In genomic region chr10:62890395-62890794, GRCh38 we compare ENCODE assay signal across 25 cellular contexts.
"Had no signal": no experiment of that assay in that cellular context is flagged by ENCODE, and none has a peak within 500 bp of the region (broad histone marks: within the 10 kb centered on the region; RNA-seq: fewer than 3 reads in every experiment).

No MANE protein-coding gene starts in this region.

- H3K4me3 ChIP-seq: neural progenitor cell, ovary, psoas muscle, right lobe of liver, sigmoid colon, stomach, thoracic aorta, thyroid gland, tibial nerve, upper lobe of left lung, vagina had no signal

- H3K79me2 ChIP-seq: parathyroid adenoma had no signal

- H3K4me2 ChIP-seq: neural progenitor cell had no signal

- H3K27me3 ChIP-seq: neural progenitor cell, ovary, right lobe of liver, sigmoid colon, thyroid gland, tibial nerve, upper lobe of left lung, vagina had no signal

- ATAC-seq: psoas muscle; right cardiac atrium; right lobe of liver; stimulated activated effector memory CD8-positive, alpha-beta T cell treated with anti-CD3 and anti-CD28 coated beads, Interleukin-12 subunit alpha, Interleukin-12 subunit beta, amount 100 ng/mL, for 72 hours; stimulated activated naive B cell treated with anti-CD40 and anti-IgM and Interleukin-4, amounts not matched to agents 10 μg/mL and 1 μg/mL and 100 μg/mL, for 72 hours had no signal

- DNase-seq: occipital lobe; ovary; posterior cingulate gyrus; psoas muscle; right cardiac atrium; right lobe of liver; sigmoid colon; small intestine; stimulated activated CD4-positive, alpha-beta T cell treated with anti-CD3 and anti-CD28 coated beads, Interleukin-15, amount 100 ng/mL, for 24 hours; stimulated activated CD4-positive, alpha-beta T cell treated with anti-CD3 and anti-CD28 coated beads, Interleukin-2, amount 100 ng/mL, for 24 hours; stimulated activated CD4-positive, alpha-beta T cell treated with anti-CD3 and anti-CD28 coated beads, Interleukin-2, amount 100 ng/mL, for 48 hours; stimulated activated CD4-positive, alpha-beta T cell treated with anti-CD3 and anti-CD28 coated beads, Interleukin-4, amount 100 ng/mL, for 24 hours; stimulated activated naive B cell treated with anti-CD40 and anti-IgM and Interleukin-4, amounts not matched to agents 10 μg/mL and 1 μg/mL and 100 μg/mL, for 72 hours; stimulated activated naive CD4-positive, alpha-beta T cell treated with Interleukin-2 at 50 U/mL for 16 hours; stomach; thyroid gland; trophoblast cell; upper lobe of left lung had no signal

- H2AFZ ChIP-seq: neural progenitor cell, parathyroid adenoma had no signal

- H3K9me3 ChIP-seq: ovary, psoas muscle, right lobe of liver, sigmoid colon, stomach, thoracic aorta, thyroid gland, tibial nerve, upper lobe of left lung, vagina had no signal

- H3K4me1 ChIP-seq: parathyroid adenoma, psoas muscle, right lobe of liver, sigmoid colon, stomach, thyroid gland, tibial nerve, upper lobe of left lung, vagina had no signal

- H3K9ac ChIP-seq: neural progenitor cell, parathyroid adenoma had no signal

- H3K36me3 ChIP-seq: neural progenitor cell, ovary, right lobe of liver, sigmoid colon, stomach, thoracic aorta, thyroid gland, tibial nerve, upper lobe of left lung, vagina had no signal

- FAIRE-seq: small intestine, urothelium cell line had no signal

- H3K27ac ChIP-seq: neural progenitor cell, ovary, parathyroid adenoma, psoas muscle, right lobe of liver, sigmoid colon, stomach, thoracic aorta, thyroid gland, tibial nerve, upper lobe of left lung, vagina had no signal
